ENCODE assay signal across 19 cellular contexts in genomic region chr4:147044241-147044640, GRCh38.
"Had no signal": no experiment of that assay in that cellular context is flagged by ENCODE, and none has a peak within 500 bp of the region (broad histone marks: within the 10 kb centered on the region; RNA-seq: fewer than 3 reads in every experiment).

No MANE protein-coding gene starts in this region.

- H3K4me1 Mint-ChIP-seq: naive thymus-derived CD8-positive, alpha-beta T cell; stimulated activated effector memory CD8-positive, alpha-beta T cell treated with anti-CD3 and anti-CD28 coated beads, Interleukin-12 subunit alpha, Interleukin-12 subunit beta, amount 100 ng/mL, for 72 hours had no signal

- H3K27ac Mint-ChIP-seq: stimulated activated effector memory CD8-positive, alpha-beta T cell treated with anti-CD3 and anti-CD28 coated beads, Interleukin-12 subunit alpha, Interleukin-12 subunit beta, amount 100 ng/mL, for 72 hours had no signal

- H3K4me1 ChIP-seq: gastrocnemius medialis, heart right ventricle, psoas muscle, right lobe of liver, tibial artery, upper lobe of left lung, uterus had no signal

- H3K4me3 Mint-ChIP-seq: naive thymus-derived CD8-positive, alpha-beta T cell; stimulated activated effector memory CD8-positive, alpha-beta T cell treated with anti-CD3 and anti-CD28 coated beads, Interleukin-12 subunit alpha, Interleukin-12 subunit beta, amount 100 ng/mL, for 72 hours had no signal

- H3K27me3 ChIP-seq: esophagus muscularis mucosa, right lobe of liver, tibial artery, upper lobe of left lung, uterus had no signal

- H3K9me3 ChIP-seq: gastrocnemius medialis, neutrophil, psoas muscle, right lobe of liver, tibial artery, upper lobe of left lung, uterus had no signal

- DNase-seq: effector memory CD4-positive, alpha-beta T cell; gastrocnemius medialis; heart right ventricle; hypothalamus; mammary epithelial cell; naive thymus-derived CD8-positive, alpha-beta T cell; psoas muscle; retina; right lobe of liver; stimulated activated CD4-positive, alpha-beta T cell treated with anti-CD3 and anti-CD28 coated beads, Interleukin-4, amount 100 ng/mL, for 1 hour; stimulated activated CD8-positive, alpha-beta memory T cell treated with anti-CD3 and anti-CD28 coated beads, Interleukin-4, amount 100 ng/mL, for 48 hours; stimulated activated naive CD8-positive, alpha-beta T cell treated with anti-CD3 and anti-CD28 coated beads, Interleukin-15, Interleukin-2, amounts not matched to agents 100 U/mL and 50 U/mL, for 24 hours; tibial artery; upper lobe of left lung; uterus had no signal

- H3K36me3 ChIP-seq: esophagus muscularis mucosa, gastrocnemius medialis, heart right ventricle, neutrophil, right lobe of liver, tibial artery, upper lobe of left lung, uterus had no signal

- H3K36me3 Mint-ChIP-seq: stimulated activated effector memory CD8-positive, alpha-beta T cell treated with anti-CD3 and anti-CD28 coated beads, Interleukin-12 subunit alpha, Interleukin-12 subunit beta, amount 100 ng/mL, for 72 hours had no signal

- H3K27ac ChIP-seq: epithelial cell of prostate, gastrocnemius medialis, heart right ventricle, neutrophil, psoas muscle, right lobe of liver, tibial artery, upper lobe of left lung, uterus had no signal

- H3K9me3 Mint-ChIP-seq: stimulated activated effector memory CD8-positive, alpha-beta T cell treated with anti-CD3 and anti-CD28 coated beads, Interleukin-12 subunit alpha, Interleukin-12 subunit beta, amount 100 ng/mL, for 72 hours had no signal

- H3K4me3 ChIP-seq: esophagus muscularis mucosa, gastrocnemius medialis, heart right ventricle, psoas muscle, right lobe of liver, tibial artery, upper lobe of left lung, uterus had no signal
